Comparison of ENCODE assay signal across 8 cellular contexts in the genomic region with DNA sequence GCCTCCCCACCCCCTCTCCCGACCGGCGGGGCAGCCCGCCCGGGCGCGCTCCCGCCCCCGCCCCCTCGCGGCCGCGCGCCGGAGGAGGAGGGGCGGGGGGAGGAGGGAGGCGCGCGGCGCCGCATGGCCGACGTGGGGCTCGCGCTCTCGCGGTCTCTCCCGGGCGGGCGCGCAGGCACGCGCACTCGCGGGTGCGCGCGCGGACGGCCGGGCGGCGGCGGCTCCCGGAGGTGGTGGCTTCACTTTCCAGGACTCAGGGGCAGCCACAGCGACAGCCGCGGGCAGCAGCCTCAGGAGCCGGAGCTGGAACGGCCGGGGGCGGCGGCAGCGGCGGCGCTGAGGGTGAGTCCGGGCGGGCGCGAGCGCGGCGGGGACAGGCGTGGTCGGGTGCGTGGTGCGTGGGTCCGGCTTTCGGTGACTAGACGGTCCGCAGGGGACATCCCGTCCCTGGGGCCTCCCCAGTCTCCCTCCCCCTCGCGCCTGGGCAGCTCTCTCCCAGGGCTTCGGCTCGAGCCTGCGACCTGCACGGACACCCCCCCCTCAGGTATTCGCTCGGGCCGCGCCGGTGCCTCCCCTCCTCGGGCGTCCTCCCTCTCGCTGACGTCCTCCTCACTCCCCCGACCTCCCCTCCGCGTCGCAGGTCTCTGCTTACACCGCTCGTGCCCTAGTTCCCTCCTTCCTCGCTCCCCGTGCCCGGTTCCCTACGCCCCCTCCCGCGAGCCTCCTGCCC. TPM values are rescaled to one million over a fixed set of nuclear protein-coding genes. Genes with fewer than 3 reads are reported as not detected.
A peak's percentile ranks its signal among the peaks of the same experiment; 100 is the strongest.
DNase-seq lines count a peak whose midpoint lies in the region; ATAC-seq, FAIRE-seq and TF ChIP-seq lines count a peak whose summit lies in the region.

A gene (plus strand): TSS at position 407 of the 730 bp plus-strand sequence.

- peak within 1 kb of the TSS; percentile 98 for H3K4me2 ChIP-seq in astrocyte (ENCODE audit: low read length)

- TF ChIP-seq CTCF in astrocyte (IDR thresholded peaks at IDR 0.05; ENCODE audit: insufficient read depth, low read depth, low read length) = no peak

- DNase-seq in ELR (ENCODE audit: low read depth) = peak; percentile 77
- DNase-seq in HuH-7 (ENCODE audit: low spot score) = peak; percentile 89
- peak; percentile 68 for DNase-seq in SKM-1 treated with dmso at 0.1 percent for 144 hours (lab: John Stamatoyannopoulos, UW; ENCODE audit: unreplicated experiment)
- DNase-seq in astrocyte (ENCODE audit: low read depth) = peak; percentile 58
- peak; percentile 78 to 91 (median 91) for DNase-seq in right cardiac atrium
- peak; percentile 22 for DNase-seq in pulmonary artery endothelial cell (ENCODE audit: low read depth, low spot score)
- DNase-seq in OCI-M2 (lab: John Stamatoyannopoulos, UW; ENCODE audit: unreplicated experiment) = no peak

- H3K9me3 Mint-ChIP-seq in astrocyte (ENCODE audit: unreplicated experiment) = no peaks in the 10 kb centered on the region

- no peaks in the 10 kb centered on the region for H3K36me3 Mint-ChIP-seq in astrocyte (ENCODE audit: low read depth, unreplicated experiment)

- intact Hi-C loops in right cardiac atrium (cut with DNase I) = loop anchor here in 1 of 4 donors (10.0 kb wide), 1 partner anchor 602 kb away; a partner anchor contains a TSS

- H3K4me3 ChIP-seq in astrocyte (ENCODE audit: insufficient read depth, low read depth, low read length) (peak within 1 kb of the TSS; percentile 87), right cardiac atrium (ENCODE audit: low read length) (peak within 1 kb of the TSS; percentile 68)

- peak within 1 kb of the TSS; percentile 99 for H2AFZ ChIP-seq in astrocyte (ENCODE audit: low read depth, low read length)

- H4K20me1 ChIP-seq in astrocyte (ENCODE audit: insufficient read depth, low read length) = peaks cover 32% of the 10 kb centered on the region

- WGBS in right cardiac atrium = under 1% methylated on average over 93 of the region's 99 CpGs

- H3K27ac Mint-ChIP-seq in astrocyte (ENCODE audit: unreplicated experiment) = peak within 1 kb of the TSS; percentile 94

- H3K27me3 ChIP-seq in astrocyte (ENCODE audit: insufficient read depth, low read length) = peaks cover 3% of the 10 kb centered on the region
- H3K27me3 ChIP-seq in right cardiac atrium (ENCODE audit: control insufficient read depth, insufficient read depth) = no peaks in the 10 kb centered on the region

- H3K4me3 Mint-ChIP-seq in astrocyte (ENCODE audit: unreplicated experiment) = peak within 1 kb of the TSS; percentile 98

- H3K36me3 ChIP-seq in astrocyte (ENCODE audit: insufficient read depth, low read length) = no peaks in the 10 kb centered on the region

- H3K4me1 Mint-ChIP-seq in astrocyte (ENCODE audit: low read depth, unreplicated experiment) = peaks cover 18% of the 10 kb centered on the region

- peaks cover 12% of the 10 kb centered on the region for H3K27me3 Mint-ChIP-seq in astrocyte (ENCODE audit: low read depth, unreplicated experiment)

- H3K4me1 ChIP-seq in astrocyte (ENCODE audit: insufficient read depth, low read length) (peaks cover 5% of the 10 kb centered on the region), right cardiac atrium (ENCODE audit: control insufficient read depth, insufficient read depth, low read length) (peaks cover 2% of the 10 kb centered on the region)

- H3K9ac ChIP-seq in astrocyte (ENCODE audit: low read length) = peak within 1 kb of the TSS; percentile 92

- H3K9me3 ChIP-seq in astrocyte (ENCODE audit: insufficient read depth, low read depth, low read length) (no peaks in the 10 kb centered on the region), right cardiac atrium (ENCODE audit: control insufficient read depth, low read length) (no peaks in the 10 kb centered on the region)

- H3K27ac ChIP-seq in astrocyte (ENCODE audit: low read depth, low read length) (peak within 1 kb of the TSS; percentile 72), right cardiac atrium (ENCODE audit: low read length) (peak within 1 kb of the TSS; percentile 49)

- FAIRE-seq in astrocyte (lab: Jason Lieb, UNC) = no peak

- H3K79me2 ChIP-seq in astrocyte (ENCODE audit: insufficient read depth, low read length) = peaks cover 46% of the 10 kb centered on the region

- peak; percentile 58 for ATAC-seq in GM21528 (IDR thresholded peaks at IDR 0.05; ENCODE audit: low FRiP score, unreplicated experiment)
- ATAC-seq in right cardiac atrium = peak; percentile 87 to 94

RNA-seq across cellular contexts. Expression of the gene that starts here (rescaled TPM):
- 89.8 and 110 TPM in 2 replicates for total RNA-seq in astrocyte
- 10 to 100 TPM; 36.6 to 49.2 (median 46.5) TPM for total RNA-seq in right cardiac atrium
- polyA plus RNA-seq in right cardiac atrium = 32.3 TPM
- total RNA-seq in pulmonary artery endothelial cell = 30.7 and 34.1 TPM in 2 replicates
